ENCODE assay signal across 8 cellular contexts in the genomic region with DNA sequence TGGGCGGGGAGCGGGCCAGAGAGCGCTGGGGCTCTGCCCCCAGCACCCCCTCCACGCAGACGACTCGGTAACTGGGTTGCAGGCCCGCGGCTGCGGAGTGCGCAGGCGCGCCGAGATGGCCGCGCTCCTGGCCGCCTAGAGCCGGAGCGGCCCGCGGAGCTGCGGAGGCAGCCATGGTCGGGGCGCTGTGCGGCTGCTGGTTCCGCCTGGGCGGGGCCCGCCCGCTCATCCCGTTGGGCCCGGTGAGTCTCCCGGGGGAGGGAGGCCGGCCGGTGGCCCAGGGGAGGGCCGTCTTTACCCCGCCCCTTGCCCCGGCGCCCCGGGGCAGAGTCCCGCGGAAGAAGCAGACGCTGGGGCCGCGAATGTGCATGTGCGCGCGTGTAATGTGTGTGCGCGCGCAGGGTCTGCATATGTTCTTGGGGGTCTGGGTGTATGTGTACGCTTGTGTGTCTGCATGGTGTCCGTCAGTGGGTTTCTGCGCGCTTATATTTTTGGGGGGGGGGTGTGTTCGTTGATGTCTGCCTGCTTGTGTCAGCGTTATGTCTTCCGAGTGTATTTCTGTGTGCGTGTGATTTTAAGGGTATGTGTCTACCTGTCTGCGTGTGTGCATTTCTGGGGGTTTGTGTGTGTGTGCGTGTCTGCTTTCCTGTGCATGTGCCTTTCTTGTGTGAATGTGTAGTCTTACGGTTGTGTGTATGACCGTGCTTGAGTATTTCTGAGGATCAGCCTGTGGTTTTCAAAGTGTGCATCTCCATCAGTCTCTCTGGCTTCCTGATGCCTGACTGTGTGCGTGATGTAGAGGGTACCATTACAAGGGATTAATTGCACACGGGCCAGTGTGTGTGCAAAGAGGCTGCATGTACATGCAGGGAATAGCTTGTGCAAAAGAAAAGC. TPM values are rescaled to one million over a fixed set of nuclear protein-coding genes. Genes with fewer than 3 reads are reported as not detected.
DNase-seq lines count a peak whose midpoint lies in the region; ATAC-seq and TF ChIP-seq lines count a peak whose summit lies in the region.

A gene (plus strand): TSS at position 102 of the 894 bp plus-strand sequence. CDS start 72 bp downstream, at position 174.

- peak within 1 kb of the TSS; percentile 92 for H3K4me3 Mint-ChIP-seq in mesothelial cell of epicardium

- H3K27ac Mint-ChIP-seq in mesothelial cell of epicardium, result peak within 1 kb of the TSS; percentile 92

- no peaks in the 10 kb centered on the region for H3K27me3 Mint-ChIP-seq in mesothelial cell of epicardium (ENCODE audit: low read depth)

- no peak for TF ChIP-seq CTCF in mesothelial cell of epicardium (IDR thresholded peaks at IDR 0.05; ENCODE audit: unreplicated experiment)

- peak; percentile 25 for DNase-seq in NCI-H2029 (lab: John Stamatoyannopoulos, UW)
- DNase-seq in NCI-H2029 treated with DMSO at 0.1 percent for 48 hours (lab: John Stamatoyannopoulos, UW), result no peak
- DNase-seq in NOMO-1 (lab: John Stamatoyannopoulos, UW; ENCODE audit: unreplicated experiment in 2 of 2), result peak; percentile 43 to 75
- peak; percentile 54 for DNase-seq in activated T-cell treated with anti-CD3 and anti-CD28 coated beads for 1 hour (ENCODE audit: low read depth)
- peak; percentile 64 for DNase-seq in epidermal melanocyte (ENCODE audit: insufficient read length, low spot score)
- DNase-seq in mesothelial cell of epicardium (ENCODE audit: low spot score in 2 of 2, unreplicated experiment in 2 of 2), result peak; percentile 54 to 80
- DNase-seq in stimulated activated CD8-positive, alpha-beta memory T cell treated with anti-CD3 and anti-CD28 coated beads, Interleukin-4, amount 100 ng/mL, for 48 hours, result peak; percentile 76

- H3K9me3 Mint-ChIP-seq in mesothelial cell of epicardium, result no peaks in the 10 kb centered on the region

- peak; percentile 41 for ATAC-seq in HG02981 (IDR thresholded peaks at IDR 0.05; ENCODE audit: unreplicated experiment)

- no peaks in the 10 kb centered on the region for H3K36me3 Mint-ChIP-seq in mesothelial cell of epicardium

- H3K4me1 Mint-ChIP-seq in mesothelial cell of epicardium, result peaks cover 18% of the 10 kb centered on the region

RNA-seq across cellular contexts. Expression of the gene that starts here (rescaled TPM):
- total RNA-seq in mesothelial cell of epicardium, result 13.7 to 15.5 TPM (median 14.8 TPM) in 3 replicates
